23 cellular contexts compared by ENCODE assay signal in genomic region chr5:170228756-170229459, GRCh38. TPM values are rescaled to one million over a fixed set of nuclear protein-coding genes. Genes with fewer than 3 reads are reported as not detected.
DNase-seq lines count a peak whose midpoint lies in the region; ATAC-seq and TF ChIP-seq lines count a peak whose summit lies in the region.
"Had no signal": no experiment of that assay in that cellular context is flagged by ENCODE, and none has a peak within 500 bp of the region (broad histone marks: within the 10 kb centered on the region; RNA-seq: fewer than 3 reads in every experiment).

No MANE protein-coding gene starts in this region.

- ATAC-seq in WTC11, result no peak
- ATAC-seq in gastroesophageal sphincter, result peak; percentile 47
- ATAC-seq in gastrocnemius medialis, result peak; percentile 56 to 64
- ATAC-seq in HG03159 (IDR thresholded peaks at IDR 0.05; ENCODE audit: unreplicated experiment), result no peak
- ATAC-seq: CD8-positive, alpha-beta T cell; GM12878; GM23338 had no signal

- no peaks in the 10 kb centered on the region for H3K27me3 Mint-ChIP-seq in WTC11 (ENCODE audit: low read depth)

- H3K9me3 ChIP-seq in gastroesophageal sphincter (no peaks in the 10 kb centered on the region), gastrocnemius medialis (no peaks in the 10 kb centered on the region)

- TF ChIP-seq EP300 in gastroesophageal sphincter (IDR thresholded peaks at IDR 0.05), result no peak

- 48 to 50% methylated on average over 8 of the region's 8 CpGs for WGBS in gastroesophageal sphincter (ENCODE audit: low coverage in 1 of 2), 2 donors

- H3K27me3 ChIP-seq in gastroesophageal sphincter (no peaks in the 10 kb centered on the region), gastrocnemius medialis (no peaks in the 10 kb centered on the region)
- H3K27me3 ChIP-seq: BLaER1 treated with 17β-estradiol and CSF1 and Interleukin-3, amounts not matched to agents 10 nM and 100 nM had no signal

- TF ChIP-seq POLR2A in gastroesophageal sphincter (IDR thresholded peaks at IDR 0.05), result no peak
- TF ChIP-seq POLR2A in gastrocnemius medialis (IDR thresholded peaks at IDR 0.05), result no peak

- H3K4me1 ChIP-seq in gastroesophageal sphincter (peaks cover 0 to 21% (median 0%) of the 10 kb centered on the region in 3 donors), gastrocnemius medialis (no peaks in the 10 kb centered on the region)

- H3K4me3 ChIP-seq in gastroesophageal sphincter (no peak overlapping the region), gastrocnemius medialis (no peak overlapping the region)
- H3K4me3 ChIP-seq: BLaER1 treated with 17β-estradiol and CSF1 and Interleukin-3, amounts not matched to agents 10 nM and 100 nM; GM12878; GM23338 had no signal

- CTCF ChIA-PET in WTC11 (lab: Charles Lee), result interaction anchor here (1.0 to 4.4 kb wide), 4 partner anchors 37 to 192 kb away, joined by 3 to 64 read pairs (median 7); no protein-coding TSS in a partner anchor

- no peak overlapping the region for H3K4me3 Mint-ChIP-seq in WTC11
- H3K4me3 Mint-ChIP-seq: B cell; CD8-positive, alpha-beta T cell; GM23338 had no signal

- in situ Hi-C loops in gastrocnemius medialis (cut with MboI; ENCODE audit: low sequenced_read_pairs in 4 of 4), result loop anchor here in 2 of 4 donors (5.0 to 10.0 kb wide), 3 partner anchors 116 to 196 kb away; no protein-coding TSS in a partner anchor

- POLR2A ChIA-PET in WTC11 (lab: Charles Lee), result interaction anchor here (0.6 kb wide), 1 partner anchor 539 kb away, joined by 3 read pairs; no protein-coding TSS in a partner anchor

- H3K36me3 ChIP-seq in gastroesophageal sphincter (no peaks in the 10 kb centered on the region), gastrocnemius medialis (no peaks in the 10 kb centered on the region)

- DNase-seq in COLO829 (ENCODE audit: low spot score) (peak; percentile 56), WTC11 (ENCODE audit: low spot score) (no peak), gastrocnemius medialis (peak; percentile 11 to 31), SKM-1 (lab: John Stamatoyannopoulos, UW; ENCODE audit: unreplicated experiment) (no peak), SW 1271 (lab: John Stamatoyannopoulos, UW) (no peak), kidney tubule cell (ENCODE audit: low spot score) (no peak)
- DNase-seq: 8988T; CD8-positive, alpha-beta T cell; COR-L47; DMS 273 treated with DMSO at 0.1 percent for 48 hours; DMS53; DND-41; EL; HCEC 1CT; IMR-90 had no signal

- H3K27ac ChIP-seq in gastroesophageal sphincter (peak overlapping the region in 1 of 4 donors; percentile 38), gastrocnemius medialis (peak overlapping the region in 1 of 4 donors; percentile 4)
- H3K27ac ChIP-seq: BLaER1 treated with 17β-estradiol and CSF1 and Interleukin-3, amounts not matched to agents 10 nM and 100 nM had no signal

- intact Hi-C loops in gastrocnemius medialis (cut with DNase I; ENCODE audit: low total_unique reads), result loop anchor here (5.0 to 10.0 kb wide), 4 partner anchors 38 to 406 kb away; no protein-coding TSS in a partner anchor

- H3K4me1 Mint-ChIP-seq in WTC11, result peaks cover 34% of the 10 kb centered on the region

- 0 out of 2 replicates have a peak overlapping the region, but pooled peaks have one; percentile 10 for H3K27ac Mint-ChIP-seq in WTC11
- H3K27ac Mint-ChIP-seq: B cell; CD8-positive, alpha-beta T cell; GM23338 had no signal

- no peaks in the 10 kb centered on the region for H3K36me3 Mint-ChIP-seq in WTC11
- H3K36me3 Mint-ChIP-seq: CD8-positive, alpha-beta T cell had no signal

- H3K9me3 Mint-ChIP-seq in WTC11, result no peaks in the 10 kb centered on the region
- H3K9me3 Mint-ChIP-seq: CD8-positive, alpha-beta T cell; GM23338 had no signal

- TF ChIP-seq CTCF in WTC11 (IDR thresholded peaks at IDR 0.05) (no peak), gastroesophageal sphincter (IDR thresholded peaks at IDR 0.05) (no peak), gastrocnemius medialis (IDR thresholded peaks at IDR 0.05 in 4 of 5, conservative IDR thresholded peaks at IDR 0.05 in 1 of 5) (no peak)

TF ChIP-seq in WTC11, 78 proteins besides CTCF, POLR2A, EP300 and RAD21 (continues in another document):
- no peak for TF ChIP-seq ZNF317 (CRISPR knock-in tag; IDR thresholded peaks at IDR 0.05; ENCODE audit: borderline replicate concordance, low read depth)
- no peak for TF ChIP-seq ZNF416 (CRISPR knock-in tag; IDR thresholded peaks at IDR 0.05)
- no peak for TF ChIP-seq ERG (CRISPR knock-in tag; IDR thresholded peaks at IDR 0.05)
- no peak for TF ChIP-seq ZBTB21 (CRISPR knock-in tag; IDR thresholded peaks at IDR 0.05; ENCODE audit: borderline replicate concordance)
- TF ChIP-seq USF1 (CRISPR knock-in tag; IDR thresholded peaks at IDR 0.05), result no peak
- no peak for TF ChIP-seq AR (CRISPR knock-in tag; IDR thresholded peaks at IDR 0.05)
- no peak for TF ChIP-seq ARID4B (CRISPR knock-in tag; IDR thresholded peaks at IDR 0.05; ENCODE audit: borderline replicate concordance)
- no peak for TF ChIP-seq EMX1 (CRISPR knock-in tag; IDR thresholded peaks at IDR 0.05)

RNA-seq across cellular contexts. Expression of gene C5orf58, which starts 3.9 kb away (rescaled TPM):
- total RNA-seq in WTC11 (2021) (2.0 to 3.0 TPM (median 2.1 TPM) in 3 replicates), gastroesophageal sphincter (not detected), gastrocnemius medialis (not detected)
- total RNA-seq: A673; B cell; CD8-positive, alpha-beta T cell; G401; GM12878; IMR-90 had no signal

Comparison
In these comparisons a context has a peak if more than half of its experiments do, and no peak if none do; other contexts are left out.
1. DNase-seq: peak in COLO829 (single experiment) and gastrocnemius medialis (2 of 2); none in WTC11 (single experiment), SKM-1 (single experiment), SW 1271 (0 of 2) and kidney tubule cell (single experiment).
2. ATAC-seq: peak in gastroesophageal sphincter (single experiment) and gastrocnemius medialis (2 of 2); none in WTC11 (single experiment) and HG03159 (single experiment).